8 cellular contexts compared by ENCODE assay signal in the genomic region with DNA sequence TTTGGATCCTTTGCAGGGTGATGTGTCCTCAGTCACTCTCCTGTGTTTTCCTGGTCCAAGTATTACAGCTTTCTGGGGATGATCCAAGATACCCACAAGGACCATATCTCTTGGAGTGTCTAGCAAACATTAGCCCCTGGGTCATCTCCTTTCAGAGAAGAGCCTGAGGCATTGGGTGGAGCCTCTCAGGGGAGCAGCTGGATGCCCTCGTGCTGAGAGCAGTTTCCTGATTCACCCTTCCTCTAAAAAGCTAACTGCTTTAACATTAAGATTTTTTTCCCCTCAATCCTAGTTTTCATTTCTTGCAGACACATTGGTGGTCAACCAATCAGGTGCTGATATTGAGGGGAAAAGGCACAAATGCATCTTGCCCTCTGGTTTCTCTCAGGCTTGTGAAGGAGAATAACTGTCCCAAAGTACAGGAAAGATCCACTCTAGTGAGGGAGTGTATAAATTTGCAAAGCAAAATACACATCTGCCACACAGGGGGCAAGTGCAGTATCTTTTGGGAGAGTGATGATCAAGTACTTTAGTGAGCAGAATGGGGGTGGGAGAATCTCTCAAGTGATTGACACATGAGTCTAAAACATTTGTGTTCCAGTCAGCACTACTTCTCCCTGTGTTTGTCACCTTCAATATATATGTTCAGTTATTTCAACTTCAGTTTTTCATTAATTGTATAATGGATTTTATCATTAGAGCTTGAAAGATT. TPM values are rescaled to one million over a fixed set of nuclear protein-coding genes. Genes with fewer than 3 reads are reported as not detected.
DNase-seq lines count a peak whose midpoint lies in the region; ATAC-seq, FAIRE-seq and TF ChIP-seq lines count a peak whose summit lies in the region.
"Not testable (repeated sequence)": the region's sequence is repeated elsewhere in the genome, so short reads cannot be mapped to it uniquely, and the experiment has no call there.
"Had no signal": no experiment of that assay in that cellular context is flagged by ENCODE, and none has a peak within 500 bp of the region (broad histone marks: within the 10 kb centered on the region; RNA-seq: fewer than 3 reads in every experiment).

No MANE protein-coding gene starts in this region.

- H3K4me1 ChIP-seq in CD8-positive, alpha-beta memory T cell (ENCODE audit: insufficient read depth, low read length), result peaks cover 23% of the 10 kb centered on the region
- peaks cover 66% of the 10 kb centered on the region for H3K4me1 ChIP-seq in OCI-LY7 (ENCODE audit: insufficient read depth, low read length, poor library complexity, severe bottlenecking)

- CTCF ChIA-PET in CD8-positive, alpha-beta memory T cell (lab: Charles Lee), result interaction anchor here (2.7 kb wide), 1 partner anchor 9 kb away, joined by 6 read pairs; no protein-coding TSS in a partner anchor
- CTCF ChIA-PET in OCI-LY7 (lab: Charles Lee; ENCODE audit: unreplicated experiment), result not testable (repeated sequence)
- CTCF ChIA-PET in activated CD4-positive, alpha-beta T cell treated with anti-CD3 and anti-CD28 coated beads for 36 hours (lab: Charles Lee), result interaction anchor here (2.0 kb wide), 1 partner anchor 9 kb away, joined by 4 read pairs; no protein-coding TSS in a partner anchor

- not testable (repeated sequence) for H3K27me3 ChIP-seq in CD8-positive, alpha-beta memory T cell (ENCODE audit: insufficient read depth, low read length, poor library complexity, severe bottlenecking); bronchial epithelial cell (ENCODE audit: control insufficient read depth, insufficient read depth, low read length)

- not testable (repeated sequence) for H3K4me3 ChIP-seq in CD8-positive, alpha-beta memory T cell (ENCODE audit: low read length); bronchial epithelial cell (ENCODE audit: low read depth, low read length)
- H3K4me3 ChIP-seq in NB4 (ENCODE audit: low read depth, low read length) (peak overlapping the region; percentile 99), OCI-LY7 (ENCODE audit: low read depth, low read length, poor library complexity, severe bottlenecking) (peak overlapping the region; percentile 96)

- not testable (repeated sequence) for H3K27ac ChIP-seq in CD8-positive, alpha-beta memory T cell (ENCODE audit: low read depth, low read length)
- H3K27ac ChIP-seq in OCI-LY7 (ENCODE audit: low read depth, low read length, poor library complexity, severe bottlenecking), result peak overlapping the region; percentile 72

- peak; percentile 52 for FAIRE-seq in bronchial epithelial cell (lab: Jason Lieb, UNC)

- not testable (repeated sequence) for H3K27me3 Mint-ChIP-seq in CD8-positive, alpha-beta memory T cell; activated CD4-positive, alpha-beta T cell treated with anti-CD3 and anti-CD28 coated beads for 36 hours; activated T-helper 2 cell treated with anti-CD3 and anti-CD28 coated beads, Interferon-gamma antibody, Interleukin-2, Interleukin-4, amounts not matched to agents 10 μg/mL and 5 μg/mL and 100 μg/mL, durations not matched to agents 14 hours and 24 hours and 36 hours (ENCODE audit: low read depth); naive B cell

- peak overlapping the region in 6 of 7 donors; percentile 45 to 99 (median 90) for H3K4me3 Mint-ChIP-seq in CD8-positive, alpha-beta memory T cell
- peak overlapping the region; percentile 89 for H3K4me3 Mint-ChIP-seq in activated CD4-positive, alpha-beta T cell treated with anti-CD3 and anti-CD28 coated beads for 36 hours
- H3K4me3 Mint-ChIP-seq in activated T-helper 2 cell treated with anti-CD3 and anti-CD28 coated beads, Interferon-gamma antibody, Interleukin-2, Interleukin-4, amounts not matched to agents 10 μg/mL and 5 μg/mL and 100 μg/mL, durations not matched to agents 14 hours and 24 hours and 36 hours (ENCODE audit: low read depth), result peak overlapping the region; percentile 99
- H3K4me3 Mint-ChIP-seq in naive B cell, result peak overlapping the region; percentile 52 to 100 (median 97)

- peaks cover 0 to 28% (median 4%) of the 10 kb centered on the region in 3 donors for H3K36me3 Mint-ChIP-seq in CD8-positive, alpha-beta memory T cell
- H3K36me3 Mint-ChIP-seq in activated CD4-positive, alpha-beta T cell treated with anti-CD3 and anti-CD28 coated beads for 36 hours (ENCODE audit: low read depth), result peaks cover 44% of the 10 kb centered on the region
- H3K36me3 Mint-ChIP-seq in activated T-helper 2 cell treated with anti-CD3 and anti-CD28 coated beads, Interferon-gamma antibody, Interleukin-2, Interleukin-4, amounts not matched to agents 10 μg/mL and 5 μg/mL and 100 μg/mL, durations not matched to agents 14 hours and 24 hours and 36 hours (ENCODE audit: low read depth), result peaks cover 49% of the 10 kb centered on the region
- H3K36me3 Mint-ChIP-seq in naive B cell, result not testable (repeated sequence)

- H3K4me2 ChIP-seq in OCI-LY7 (ENCODE audit: low read length), result peak overlapping the region; percentile 98

- H3K4me1 Mint-ChIP-seq in CD8-positive, alpha-beta memory T cell, result peaks cover 38 to 66% (median 48%) of the 10 kb centered on the region in 3 donors
- peaks cover 30% of the 10 kb centered on the region for H3K4me1 Mint-ChIP-seq in activated CD4-positive, alpha-beta T cell treated with anti-CD3 and anti-CD28 coated beads for 36 hours
- not testable (repeated sequence) for H3K4me1 Mint-ChIP-seq in activated T-helper 2 cell treated with anti-CD3 and anti-CD28 coated beads, Interferon-gamma antibody, Interleukin-2, Interleukin-4, amounts not matched to agents 10 μg/mL and 5 μg/mL and 100 μg/mL, durations not matched to agents 14 hours and 24 hours and 36 hours (ENCODE audit: low read depth)
- peaks cover 21 to 61% (median 55%) of the 10 kb centered on the region in 3 donors for H3K4me1 Mint-ChIP-seq in naive B cell

- not testable (repeated sequence) for H3K9me3 Mint-ChIP-seq in CD8-positive, alpha-beta memory T cell; activated CD4-positive, alpha-beta T cell treated with anti-CD3 and anti-CD28 coated beads for 36 hours (ENCODE audit: low read depth); naive B cell
- H3K9me3 Mint-ChIP-seq in activated T-helper 2 cell treated with anti-CD3 and anti-CD28 coated beads, Interferon-gamma antibody, Interleukin-2, Interleukin-4, amounts not matched to agents 10 μg/mL and 5 μg/mL and 100 μg/mL, durations not matched to agents 14 hours and 24 hours and 36 hours, result peaks cover 24% of the 10 kb centered on the region

- intact Hi-C loops in OCI-LY7 (cut with micrococcal nuclease; ENCODE audit: unreplicated experiment), result loop anchor here (10.0 kb wide), 1 partner anchor 1159 kb away; no protein-coding TSS in a partner anchor
- intact Hi-C loops in activated CD4-positive, alpha-beta T cell treated with anti-CD3 and anti-CD28 coated beads for 36 hours (cut with DNase I, micrococcal nuclease); activated T-helper 2 cell treated with anti-CD3 and anti-CD28 coated beads, Interferon-gamma antibody, Interleukin-2, Interleukin-4, amounts not matched to agents 10 μg/mL and 5 μg/mL and 100 μg/mL, durations not matched to agents 14 hours and 24 hours and 36 hours (cut with micrococcal nuclease): not testable (repeated sequence)

- not testable (repeated sequence) for TF ChIP-seq POLR2A in NB4 (IDR thresholded peaks at IDR 0.05; ENCODE audit: extremely low read depth, insufficient read length)

- not testable (repeated sequence) for H2AFZ ChIP-seq in OCI-LY7 (ENCODE audit: low read length)

- BruUV-seq in OCI-LY7 (replicated peaks; lab: Mats Ljungman, UMichigan), result not testable (repeated sequence)

- H3K9me2 ChIP-seq in OCI-LY7 (ENCODE audit: insufficient read depth, low read length), result not testable (repeated sequence)

- not testable (repeated sequence) for H3K9me3 ChIP-seq in CD8-positive, alpha-beta memory T cell (ENCODE audit: low read length); OCI-LY7 (ENCODE audit: low read length)

- not testable (repeated sequence) for TF ChIP-seq CTCF in NB4 (IDR thresholded peaks at IDR 0.05; ENCODE audit: low read depth, low read length); OCI-LY7 (conservative IDR thresholded peaks at IDR 0.05; ENCODE audit: low read length); bronchial epithelial cell (IDR thresholded peaks at IDR 0.05; ENCODE audit: insufficient read depth, low read length, severe bottlenecking)

- H3K27ac Mint-ChIP-seq in CD8-positive, alpha-beta memory T cell, result peak overlapping the region in 2 of 8 donors; percentile 42 to 55
- H3K27ac Mint-ChIP-seq in activated CD4-positive, alpha-beta T cell treated with anti-CD3 and anti-CD28 coated beads for 36 hours; activated T-helper 2 cell treated with anti-CD3 and anti-CD28 coated beads, Interferon-gamma antibody, Interleukin-2, Interleukin-4, amounts not matched to agents 10 μg/mL and 5 μg/mL and 100 μg/mL, durations not matched to agents 14 hours and 24 hours and 36 hours: not testable (repeated sequence)
- H3K27ac Mint-ChIP-seq in naive B cell, result peak overlapping the region; percentile 21 to 67 (median 38)

- H3K79me2 ChIP-seq in OCI-LY7 (ENCODE audit: insufficient read depth, low read depth, low read length), result peaks cover 74% of the 10 kb centered on the region

- H4K20me1 ChIP-seq in OCI-LY7 (ENCODE audit: insufficient read depth, low read length), result peaks cover 11% of the 10 kb centered on the region; the same call in 1 of the 2 replicates

- H3K36me3 ChIP-seq in CD8-positive, alpha-beta memory T cell (ENCODE audit: insufficient read depth, low read length); bronchial epithelial cell (ENCODE audit: control insufficient read depth, insufficient read depth, low read length): not testable (repeated sequence)
- H3K36me3 ChIP-seq in OCI-LY7 (ENCODE audit: insufficient read depth, low read length), result peaks cover 38% of the 10 kb centered on the region

- not testable (repeated sequence) for DNase-seq in CD8-positive, alpha-beta memory T cell; NB4 (ENCODE audit: low read depth); activated CD4-positive, alpha-beta T cell treated with anti-CD3 and anti-CD28 coated beads for 36 hours; activated T-helper 2 cell treated with anti-CD3 and anti-CD28 coated beads, Interferon-gamma antibody, Interleukin-2, Interleukin-4, amounts not matched to agents 10 μg/mL and 5 μg/mL and 100 μg/mL, durations not matched to agents 14 hours and 24 hours and 36 hours (ENCODE audit: low spot score); bronchial epithelial cell (ENCODE audit: low read depth); naive B cell
- DNase-seq in OCI-LY7 (ENCODE audit: low spot score), result peak; percentile 51

- POLR2A ChIA-PET in CD8-positive, alpha-beta memory T cell (lab: Charles Lee), result not testable (repeated sequence)
- POLR2A ChIA-PET in OCI-LY7 (lab: Charles Lee), result interaction anchor here (2.3 to 9.9 kb wide), 2 partner anchors 11 to 247 kb away, joined by 13 to 115 read pairs; a partner anchor contains a TSS
- POLR2A ChIA-PET in activated CD4-positive, alpha-beta T cell treated with anti-CD3 and anti-CD28 coated beads for 36 hours (lab: Charles Lee), result interaction anchor here (0.7 kb wide), 1 partner anchor 310 kb away, joined by 3 read pairs; no protein-coding TSS in a partner anchor

- not testable (repeated sequence) for ATAC-seq in activated CD4-positive, alpha-beta T cell treated with anti-CD3 and anti-CD28 coated beads for 36 hours; naive B cell (ENCODE audit: low read depth in 2 of 2)

RNA-seq across cellular contexts. Expression of a gene that starts 2.4 kb away (rescaled TPM):
- total RNA-seq in CD8-positive, alpha-beta memory T cell, result 10 to 100 TPM; 22.8 to 24.1 TPM
- 1.7 TPM for polyA plus RNA-seq in CD8-positive, alpha-beta memory T cell
- 68.4 and 72.3 TPM in 2 replicates for total RNA-seq in OCI-LY7 (2014; rRNA removed; shearing (Covaris generic))
- 88.6 and 90.2 TPM in 2 replicates for total RNA-seq in OCI-LY7 (2022)
- total RNA-seq in activated CD4-positive, alpha-beta T cell treated with anti-CD3 and anti-CD28 coated beads for 36 hours, result 10 to 100 TPM; 23.5 to 25.5 TPM
- total RNA-seq in activated T-helper 2 cell treated with anti-CD3 and anti-CD28 coated beads, Interferon-gamma antibody, Interleukin-2, Interleukin-4, amounts not matched to agents 10 μg/mL and 5 μg/mL and 100 μg/mL, durations not matched to agents 14 hours and 24 hours and 36 hours, result 17.6 and 20.6 TPM in 2 replicates
- 8.7 and 9.7 TPM in 2 replicates for total RNA-seq in bronchial epithelial cell
- polyA plus RNA-seq in naive B cell (ENCODE audit: low read depth in 6 of 6), result 1 to 10 TPM; 4.6 to 8.7 (median 7.6) TPM
- total RNA-seq: neural crest cell had no signal
